Comparison of ENCODE assay signal across 8 cellular contexts in genomic region chr2:70340921-70341765, GRCh38. TPM values are rescaled to one million over a fixed set of nuclear protein-coding genes. Genes with fewer than 3 reads are reported as not detected.
DNase-seq lines count a peak whose midpoint lies in the region; ATAC-seq and TF ChIP-seq lines count a peak whose summit lies in the region.

No MANE protein-coding gene starts in this region.

- no peak overlapping the region for H3K4me3 Mint-ChIP-seq in MCF 10A (ENCODE audit: unreplicated experiment)
- no peak overlapping the region for H3K4me3 Mint-ChIP-seq in immature natural killer cell

- BruUV-seq in MCF 10A (replicated peaks; lab: Mats Ljungman, UMichigan) = no TSS peak

- H3K27me3 Mint-ChIP-seq in MCF 10A (ENCODE audit: insufficient read depth, unreplicated experiment) (no peaks in the 10 kb centered on the region), immature natural killer cell (ENCODE audit: low read depth in 3 of 3) (peaks cover 3 to 4% (median 3%) of the 10 kb centered on the region in 3 donors)

- CTCF ChIA-PET in MCF 10A (lab: Yijun Ruan, JAX) = interaction anchor here (0.5 to 5.8 kb wide), 55 partner anchors 9 to 1109 kb away, joined by 3 to 71 read pairs (median 4); partner anchors contain the start of genes FAM136A and TGFA

- peaks cover 17% of the 10 kb centered on the region for H3K4me1 Mint-ChIP-seq in MCF 10A (ENCODE audit: insufficient read depth, unreplicated experiment)
- H3K4me1 Mint-ChIP-seq in immature natural killer cell = no peaks in the 10 kb centered on the region

- H3K9me3 Mint-ChIP-seq in MCF 10A (ENCODE audit: unreplicated experiment) (no peaks in the 10 kb centered on the region), immature natural killer cell (no peaks in the 10 kb centered on the region)

- DNase-seq in NCI-H1417 (lab: John Stamatoyannopoulos, UW) (peak; percentile 58 to 87 (median 85)), NCI-H1417 treated with DMSO at 0.1 percent for 48 hours (lab: John Stamatoyannopoulos, UW) (no peak), MCF 10A (ENCODE audit: unreplicated experiment) (peak; percentile 82), immature natural killer cell (peak; percentile 39 to 50 (median 43)), omental fat pad (ENCODE audit: low spot score) (no peak)
- DNase-seq in stimulated activated CD4-positive, alpha-beta T cell treated with anti-CD3 and anti-CD28 coated beads, Interleukin-2, amount 100 ng/mL, for 24 hours = peak; percentile 19 to 30

- TF ChIP-seq CTCF in LNCAP (IDR thresholded peaks at IDR 0.05) (peak; percentile 57), MCF 10A (IDR thresholded peaks at IDR 0.05; ENCODE audit: unreplicated experiment) (peak; percentile 81), omental fat pad (IDR thresholded peaks at IDR 0.05) (no peak)

- ATAC-seq in SK-N-SH treated with all-trans-retinoic acid at 6 μM for 48 hours (peak; percentile 82), omental fat pad (ENCODE audit: low FRiP score) (no peak)

- intact Hi-C loops in MCF 10A (cut with micrococcal nuclease) = loop anchor here (1.0 to 10.0 kb wide), 7 partner anchors 37 to 307 kb away; partner anchors contain the start of gene TGFA

- H3K36me3 Mint-ChIP-seq in MCF 10A (ENCODE audit: insufficient read depth, unreplicated experiment) (no peaks in the 10 kb centered on the region), immature natural killer cell (no peaks in the 10 kb centered on the region)

- POLR2A ChIA-PET in MCF 10A (lab: Yijun Ruan, JAX) = interaction anchor here (0.6 to 2.5 kb wide), 8 partner anchors 12 to 304 kb away, joined by 3 to 11 read pairs (median 4); no protein-coding TSS in a partner anchor

- no peak overlapping the region for H3K27ac Mint-ChIP-seq in MCF 10A (ENCODE audit: low read depth, unreplicated experiment)
- H3K27ac Mint-ChIP-seq in immature natural killer cell = no peak overlapping the region

TF ChIP-seq in SK-N-SH treated with all-trans-retinoic acid at 6 μM for 48 hours, 23 proteins besides CTCF, POLR2A, EP300 and RAD21:
- TF ChIP-seq SNAI2 (CRISPR knock-in tag; IDR thresholded peaks at IDR 0.05) = no peak
- TF ChIP-seq CSRNP3 (CRISPR knock-in tag; IDR thresholded peaks at IDR 0.05) = no peak
- TF ChIP-seq BACH2 (CRISPR knock-in tag; IDR thresholded peaks at IDR 0.05; ENCODE audit: borderline replicate concordance) = no peak
- no peak for TF ChIP-seq CREB5 (CRISPR knock-in tag; IDR thresholded peaks at IDR 0.05; ENCODE audit: low read depth)
- no peak for TF ChIP-seq ZFP3 (CRISPR knock-in tag; IDR thresholded peaks at IDR 0.05)
- TF ChIP-seq ZNF565 (CRISPR knock-in tag; conservative IDR thresholded peaks at IDR 0.05; ENCODE audit: low read depth) = no peak
- no peak for TF ChIP-seq ESRRG (CRISPR knock-in tag; IDR thresholded peaks at IDR 0.05)
- no peak for TF ChIP-seq GLIS3 (CRISPR knock-in tag; IDR thresholded peaks at IDR 0.05)

RNA-seq across cellular contexts. Expression of gene FAM136A, which starts 39.3 kb away (rescaled TPM):
- total RNA-seq in MCF 10A (2022) (38.8 and 43.8 TPM in 2 replicates), omental fat pad (10 to 100 TPM; 16.3 to 19.6 (median 17.7) TPM)
- polyA plus RNA-seq in immature natural killer cell = 10 to 100 TPM; 38.4 to 68.6 (median 46.1) TPM

RNA-seq across cellular contexts. Expression of gene SNRPG, which starts 47.6 kb away (rescaled TPM):
- total RNA-seq in MCF 10A (2022) (266 and 327 TPM in 2 replicates), omental fat pad (100 to 1,000 TPM in 3 of 4 donors, 10 to 100 TPM in 1; 87.3 to 124 (median 107) TPM)
- 100 to 1,000 TPM; 164 to 217 (median 188) TPM for polyA plus RNA-seq in immature natural killer cell

Comparison
In these comparisons a context has a peak if more than half of its experiments do, and no peak if none do; other contexts are left out.
1. DNase-seq: peak in NCI-H1417 (3 of 3), MCF 10A (single experiment), immature natural killer cell (3 of 3) and stimulated activated CD4-positive, alpha-beta T cell treated with anti-CD3 and anti-CD28 coated beads, Interleukin-2, amount 100 ng/mL, for 24 hours (2 of 2); none in NCI-H1417 treated with DMSO at 0.1 percent for 48 hours (single experiment) and omental fat pad (single experiment).
2. CTCF ChIP-seq: peak in LNCAP (single experiment) and MCF 10A (single experiment); none in omental fat pad (0 of 3).